31 cellular contexts compared by ENCODE assay signal in genomic region chr7:71145906-71146901, GRCh38. TPM values are rescaled to one million over a fixed set of nuclear protein-coding genes. Genes with fewer than 3 reads are reported as not detected.
DNase-seq lines count a peak whose midpoint lies in the region; ATAC-seq and TF ChIP-seq lines count a peak whose summit lies in the region.
"Had no signal": no experiment of that assay in that cellular context is flagged by ENCODE, and none has a peak within 500 bp of the region (broad histone marks: within the 10 kb centered on the region; RNA-seq: fewer than 3 reads in every experiment).

No MANE protein-coding gene starts in this region.

- no peaks in the 10 kb centered on the region; the same call in none of the 2 replicates for H4K20me1 ChIP-seq in GM23338 (replicated peaks; ENCODE audit: insufficient read depth)

- no peak overlapping the region for H2AFZ ChIP-seq in GM23338

- DNase-seq in GM23338 (ENCODE audit: low spot score) (peak; percentile 22), astrocyte of the hippocampus (ENCODE audit: low read depth, low spot score) (peak; percentile 36), left kidney (ENCODE audit: low read depth, low spot score) (peak; percentile 75), retina (peak; percentile 46), GF-D8 (lab: John Stamatoyannopoulos, UW) (no peak), DMS53 (lab: John Stamatoyannopoulos, UW) (no peak), NOMO-1 (lab: John Stamatoyannopoulos, UW; ENCODE audit: unreplicated experiment in 2 of 2) (no peak)
- DNase-seq: ACHN; activated CD4-positive, alpha-beta memory T cell treated with anti-CD3 and anti-CD28 coated beads, Interleukin-2, amount 10 ng/mL, durations not matched to agents 7 days and 5 days; activated CD4-positive, CD25-positive, alpha-beta regulatory T cell treated with anti-CD3 and anti-CD28 coated beads, Interleukin-2, amount 50 U/mL, for 72 hours; activated CD8-positive, alpha-beta memory T cell treated with anti-CD3 and anti-CD28 coated beads, Interleukin-2, amount 50 U/mL, for 48 hours; activated naive CD8-positive, alpha-beta T cell treated with anti-CD3 and anti-CD28 coated beads for 36 hours; left colon; mesenchymal stem cell; naive B cell; NCI-H1417 treated with DMSO at 0.1 percent for 48 hours; NCI-H2081 treated with DMSO at 0.1 percent for 48 hours; NCI-H226; NCI-H748 treated with DMSO at 0.1 percent for 48 hours; RPMI8226; stimulated activated CD4-positive, alpha-beta T cell treated with anti-CD3 and anti-CD28 coated beads, Interleukin-2, amount 100 ng/mL, for 48 hours; upper lobe of right lung had no signal

- H3K9me3 Mint-ChIP-seq in GM23338, result peaks cover 3% of the 10 kb centered on the region

- TF ChIP-seq CTCF in GM23338 (conservative IDR thresholded peaks at IDR 0.05; ENCODE audit: low read depth in 2 of 2), result no peak

- no peaks in the 10 kb centered on the region for H3F3A ChIP-seq in GM23338 (replicated peaks; ENCODE audit: low read depth)

- no peaks in the 10 kb centered on the region for H3K9me2 ChIP-seq in GM23338 (ENCODE audit: insufficient read depth)

- ATAC-seq in GM23338 (peak; percentile 47), GM21381 (IDR thresholded peaks at IDR 0.05; ENCODE audit: unreplicated experiment) (no peak)
- ATAC-seq: activated T-helper 17 cell treated with anti-CD3 and anti-CD28 coated beads, Interleukin-2, amount 50 U/mL, for 72 hours; left colon; upper lobe of right lung had no signal

- peaks cover 15% of the 10 kb centered on the region for H3K4me1 Mint-ChIP-seq in GM23338
- H3K4me1 Mint-ChIP-seq: activated CD4-positive, alpha-beta memory T cell treated with anti-CD3 and anti-CD28 coated beads, Interleukin-2, amount 10 ng/mL, durations not matched to agents 7 days and 5 days; activated naive CD8-positive, alpha-beta T cell treated with anti-CD3 and anti-CD28 coated beads for 36 hours; activated T-helper 17 cell treated with anti-CD3 and anti-CD28 coated beads, Interleukin-2, amount 50 U/mL, for 72 hours; central memory CD8-positive, alpha-beta T cell; naive B cell had no signal

- H3K4me3 Mint-ChIP-seq in GM23338, result no peak overlapping the region
- H3K4me3 Mint-ChIP-seq: activated CD4-positive, alpha-beta memory T cell treated with anti-CD3 and anti-CD28 coated beads, Interleukin-2, amount 10 ng/mL, durations not matched to agents 7 days and 5 days; activated naive CD8-positive, alpha-beta T cell treated with anti-CD3 and anti-CD28 coated beads for 36 hours; activated T-helper 17 cell treated with anti-CD3 and anti-CD28 coated beads, Interleukin-2, amount 50 U/mL, for 72 hours; central memory CD8-positive, alpha-beta T cell had no signal

- H3K27me3 Mint-ChIP-seq in GM23338 (ENCODE audit: insufficient read depth, low read depth, poor library complexity), result peaks cover 4% of the 10 kb centered on the region
- H3K27me3 Mint-ChIP-seq: activated CD4-positive, alpha-beta memory T cell treated with anti-CD3 and anti-CD28 coated beads, Interleukin-2, amount 10 ng/mL, durations not matched to agents 7 days and 5 days; activated naive CD8-positive, alpha-beta T cell treated with anti-CD3 and anti-CD28 coated beads for 36 hours; activated T-helper 17 cell treated with anti-CD3 and anti-CD28 coated beads, Interleukin-2, amount 50 U/mL, for 72 hours; central memory CD8-positive, alpha-beta T cell; naive B cell had no signal

- H3K4me3 ChIP-seq in GM23338, result no peak overlapping the region
- H3K4me3 ChIP-seq: upper lobe of right lung had no signal

- peaks cover 98% of the 10 kb centered on the region for H3K79me2 ChIP-seq in GM23338 (replicated peaks; ENCODE audit: insufficient read depth)

- H3K4me1 ChIP-seq in GM23338 (ENCODE audit: insufficient read depth), result peaks cover 18% of the 10 kb centered on the region
- H3K4me1 ChIP-seq: upper lobe of right lung had no signal

- peaks cover 77% of the 10 kb centered on the region for H3K36me3 Mint-ChIP-seq in GM23338 (ENCODE audit: low read depth)
- H3K36me3 Mint-ChIP-seq: activated naive CD8-positive, alpha-beta T cell treated with anti-CD3 and anti-CD28 coated beads for 36 hours; naive B cell had no signal

- peak overlapping the region; percentile 64 for H3K4me2 ChIP-seq in GM23338
- H3K4me2 ChIP-seq: KMS-11 had no signal

- H3K27me3 ChIP-seq in GM23338 (ENCODE audit: insufficient read depth), result no peaks in the 10 kb centered on the region
- H3K27me3 ChIP-seq: dorsolateral prefrontal cortex, upper lobe of right lung had no signal

- H3K27ac Mint-ChIP-seq in GM23338, result no peak overlapping the region
- H3K27ac Mint-ChIP-seq: activated CD4-positive, alpha-beta memory T cell treated with anti-CD3 and anti-CD28 coated beads, Interleukin-2, amount 10 ng/mL, durations not matched to agents 7 days and 5 days; activated naive CD8-positive, alpha-beta T cell treated with anti-CD3 and anti-CD28 coated beads for 36 hours; activated T-helper 17 cell treated with anti-CD3 and anti-CD28 coated beads, Interleukin-2, amount 50 U/mL, for 72 hours; naive B cell had no signal

- H3K27ac ChIP-seq in GM23338 (ENCODE audit: low read depth), result no peak overlapping the region
- H3K27ac ChIP-seq: KMS-11, upper lobe of right lung had no signal

- peaks cover 17% of the 10 kb centered on the region for H3K36me3 ChIP-seq in GM23338 (ENCODE audit: insufficient read depth)
- H3K36me3 ChIP-seq: upper lobe of right lung had no signal

TF ChIP-seq in GM23338, 12 proteins besides CTCF, POLR2A, EP300 and RAD21 (continues in another document):
- TF ChIP-seq POLR2AphosphoS5 (IDR thresholded peaks at IDR 0.05; ENCODE audit: low read depth) (no peak), REST (IDR thresholded peaks at IDR 0.05; ENCODE audit: unreplicated experiment) (no peak), ZNF114 (CRISPR knock-in tag; IDR thresholded peaks at IDR 0.05) (no peak)

RNA-seq across cellular contexts. Expression of gene GALNT17, which starts 14.3 kb away (rescaled TPM):
- 51.2 and 65.6 TPM in 2 replicates for total RNA-seq in GM23338 (2014; rRNA removed; shearing (Covaris generic))
- 11.1 and 11.5 TPM in 2 replicates for polyA plus RNA-seq in GM23338 (2016; fragmentation: Nextera tagmentation; extraction: Ambion mirVana)
- total RNA-seq: activated CD4-positive, alpha-beta memory T cell treated with anti-CD3 and anti-CD28 coated beads, Interleukin-2, amount 10 ng/mL, durations not matched to agents 7 days and 5 days; activated naive CD8-positive, alpha-beta T cell treated with anti-CD3 and anti-CD28 coated beads for 36 hours; activated T-helper 17 cell treated with anti-CD3 and anti-CD28 coated beads, Interleukin-2, amount 50 U/mL, for 72 hours; glomerular endothelial cell; renal cortical epithelial cell; T-helper 1 cell treated with Interleukin-12 subunit alpha and Interleukin-12 subunit beta and Interleukin-4 antibody, amounts not matched to agents 30 ng/mL and 1 ng/mL, for 36 hours had no signal
- polyA plus RNA-seq: BJ had no signal

Comparison
In these comparisons a context has a peak if more than half of its experiments do, and no peak if none do; other contexts are left out.
1. DNase-seq: peak in GM23338 (single experiment), astrocyte of the hippocampus (single experiment), left kidney (single experiment) and retina (single experiment); none in GF-D8 (single experiment), DMS53 (single experiment) and NOMO-1 (0 of 2).